ENCODE assay signal across 9 cellular contexts in the genomic region with DNA sequence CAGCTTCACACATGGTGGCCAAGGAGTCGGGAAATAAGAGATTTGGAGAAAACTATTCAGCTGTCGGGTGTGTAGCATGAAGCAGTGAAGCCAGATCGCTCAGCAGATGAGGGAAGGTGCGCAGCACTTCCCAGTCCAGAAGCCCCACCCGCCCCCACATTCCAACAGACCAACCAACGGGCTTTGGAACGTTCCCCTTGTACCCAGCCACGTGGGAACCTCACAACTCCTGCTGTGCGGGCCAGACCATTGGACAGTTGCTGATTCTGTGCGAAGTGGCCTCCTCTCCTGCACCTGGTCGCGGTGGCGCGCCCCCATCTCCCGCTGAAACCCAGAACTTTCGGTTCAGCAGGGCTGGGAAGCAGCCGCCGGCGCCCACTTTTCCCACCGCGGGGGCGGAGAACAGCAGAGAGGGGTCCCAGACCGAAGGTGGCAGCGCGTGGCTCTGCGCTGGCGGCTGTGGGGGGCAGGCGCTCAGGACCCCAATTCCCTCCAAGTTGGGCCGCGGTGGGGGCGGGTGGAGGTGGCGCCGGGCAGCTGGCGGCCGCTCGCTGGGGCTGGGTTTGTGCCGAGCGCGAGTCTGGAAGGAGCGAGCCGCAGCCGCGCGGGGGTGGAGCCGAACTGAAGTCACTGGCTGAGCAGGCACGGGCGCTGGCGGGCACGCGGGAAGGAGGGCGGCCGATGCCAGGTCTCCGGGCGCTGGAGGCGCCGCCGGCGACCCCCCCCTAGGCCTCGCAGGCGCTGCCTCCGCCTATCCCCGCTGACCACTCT.
A peak's percentile ranks its signal among the peaks of the same experiment; 100 is the strongest.
DNase-seq lines count a peak whose midpoint lies in the region; ATAC-seq and TF ChIP-seq lines count a peak whose summit lies in the region.
"Had no signal": no experiment of that assay in that cellular context is flagged by ENCODE, and none has a peak within 500 bp of the region (broad histone marks: within the 10 kb centered on the region; RNA-seq: fewer than 3 reads in every experiment).

No MANE protein-coding gene starts in this region.

- no peak for TF ChIP-seq POLR2A in tibial nerve (IDR thresholded peaks at IDR 0.05)

- H3K36me3 ChIP-seq in mesendoderm (ENCODE audit: control insufficient read depth, insufficient read depth, low read length), result no peaks in the 10 kb centered on the region
- H3K36me3 ChIP-seq in tibial nerve, result no peaks in the 10 kb centered on the region

- no peak overlapping the region for H4K5ac ChIP-seq in mesendoderm (ENCODE audit: low read length)

- H2AK5ac ChIP-seq in mesendoderm (ENCODE audit: low read length), result no peak overlapping the region

- H3K4ac ChIP-seq in mesendoderm (ENCODE audit: low read depth, low read length), result no peak overlapping the region

- H3K79me2 ChIP-seq in mesendoderm (ENCODE audit: control insufficient read depth, insufficient read depth, low read length), result no peaks in the 10 kb centered on the region

- H3K4me3 ChIP-seq in mesendoderm (ENCODE audit: low read length), result peak overlapping the region; percentile 29
- peak overlapping the region; percentile 41 to 59 (median 51) for H3K4me3 ChIP-seq in tibial nerve

- no peak overlapping the region for H2BK120ac ChIP-seq in mesendoderm (ENCODE audit: low read depth, low read length)

- no CpG with 5 or more reads among the region's 62 CpGs for WGBS in mesendoderm (ENCODE audit: extremely low coverage, insufficient coverage, low lambda C conversion rate)
- WGBS in tibial nerve, 2 donors, result 7 to 8% methylated on average over 42 to 46 of the region's 62 CpGs

- H3K4me1 ChIP-seq in mesendoderm (ENCODE audit: control insufficient read depth, low read depth, low read length) (no peaks in the 10 kb centered on the region), tibial nerve (peaks cover 0 to 15% (median 0%) of the 10 kb centered on the region in 4 donors)

- peak overlapping the region; percentile 78 for H3K56ac ChIP-seq in mesendoderm (ENCODE audit: low read length)

- H3K79me1 ChIP-seq in mesendoderm (ENCODE audit: low read length), result no peaks in the 10 kb centered on the region

- no peak for TF ChIP-seq CTCF in tibial nerve (IDR thresholded peaks at IDR 0.05)

- H3K9me3 ChIP-seq in tibial nerve, result peaks cover 0 to 6% (median 0%) of the 10 kb centered on the region in 4 donors

- H3K27me3 ChIP-seq in mesendoderm (ENCODE audit: insufficient read depth, low read length, poor library complexity) (peaks cover 2% of the 10 kb centered on the region), tibial nerve (no peaks in the 10 kb centered on the region)

- H3K9ac ChIP-seq in mesendoderm (ENCODE audit: low read length), result peak overlapping the region; percentile 58

- H3K23ac ChIP-seq in mesendoderm (ENCODE audit: low read length), result peak overlapping the region; percentile 66

- H3K27ac ChIP-seq in mesendoderm (ENCODE audit: low read depth, low read length) (no peak overlapping the region), tibial nerve (peak overlapping the region in 1 of 4 donors; percentile 34)

- H2BK15ac ChIP-seq in mesendoderm (replicated peaks; ENCODE audit: low read depth), result no peak overlapping the region

- peak overlapping the region; percentile 56 for H3K18ac ChIP-seq in mesendoderm (ENCODE audit: low read length)

- peak; percentile 8 for ATAC-seq in esophagus mucosa

- peak overlapping the region; percentile 74 for H3K4me2 ChIP-seq in mesendoderm (ENCODE audit: low read length)

- no peak for TF ChIP-seq EP300 in tibial nerve (IDR thresholded peaks at IDR 0.05)

- H2BK5ac ChIP-seq in mesendoderm (ENCODE audit: low read length), result no peak overlapping the region

- peak overlapping the region; percentile 65 for H4K8ac ChIP-seq in mesendoderm (ENCODE audit: low read depth, low read length)

- peak; percentile 61 for DNase-seq in DMS53 (lab: John Stamatoyannopoulos, UW)
- DNase-seq in DMS53 treated with DMSO at 0.1 percent for 48 hours (lab: John Stamatoyannopoulos, UW; ENCODE audit: unreplicated experiment), result no peak
- peak; percentile 29 for DNase-seq in mesendoderm
- no peak for DNase-seq in tibial nerve (ENCODE audit: low spot score in 2 of 2)
- DNase-seq in NCI-H345 treated with DMSO at 0.1 percent for 48 hours (lab: John Stamatoyannopoulos, UW; ENCODE audit: unreplicated experiment), result no peak
- DNase-seq in DMS153 (lab: John Stamatoyannopoulos, UW), result no peak
- no peak for DNase-seq in stimulated activated naive CD4-positive, alpha-beta T cell (lab: John Stamatoyannopoulos, UW)
- DNase-seq: naive B cell had no signal

Comparison
In these comparisons a context has a peak if more than half of its experiments do, and no peak if none do; other contexts are left out.
1. DNase-seq: peak in DMS53 (single experiment) and mesendoderm (single experiment); none in DMS53 treated with DMSO at 0.1 percent for 48 hours (single experiment), tibial nerve (0 of 2), NCI-H345 treated with DMSO at 0.1 percent for 48 hours (single experiment), DMS153 (single experiment) and stimulated activated naive CD4-positive, alpha-beta T cell (0 of 6).